Comparison of ENCODE assay signal across 2 cellular contexts in genomic region chr3:185914911-185915629, GRCh38.
A peak's percentile ranks its signal among the peaks of the same experiment; 100 is the strongest.
TF ChIP-seq lines count a peak whose summit lies in the region.

No MANE protein-coding gene starts in this region.

TF ChIP-seq in HCT116, 20 proteins besides CTCF, POLR2A, EP300 and RAD21:
- TF ChIP-seq ZFX (IDR thresholded peaks at IDR 0.05): no peak
- TF ChIP-seq POLR2AphosphoS5 (IDR thresholded peaks at IDR 0.05; ENCODE audit: low read depth, low read length): 0 out of 2 replicates have a peak, but pooled peaks have one; percentile 44

TF ChIP-seq in K562, 482 proteins besides CTCF, POLR2A, EP300 and RAD21:
- TF ChIP-seq ZBTB2 (IDR thresholded peaks at IDR 0.05): no peak
- TF ChIP-seq PML (IDR thresholded peaks at IDR 0.05; ENCODE audit: low read length): peak; percentile 9
- TF ChIP-seq THRB (CRISPR knock-in tag; conservative IDR thresholded peaks at IDR 0.05): 0 out of 2 replicates have a peak, but pooled peaks have one; percentile 4
- TF ChIP-seq HMG20A (CRISPR knock-in tag; conservative IDR thresholded peaks at IDR 0.05): no peak
- peak; percentile 61; the same call in 1 of the 2 replicates for TF ChIP-seq SUPT5H (IDR thresholded peaks at IDR 0.05)
- no peak for TF ChIP-seq NCOA1 (IDR thresholded peaks at IDR 0.05; ENCODE audit: low read depth)
- no peak for TF ChIP-seq ZFP30 (CRISPR knock-in tag; IDR thresholded peaks at IDR 0.05; ENCODE audit: borderline replicate concordance)
- TF ChIP-seq KHSRP (IDR thresholded peaks at IDR 0.05): 0 out of 2 replicates have a peak, but pooled peaks have one; percentile 17
- TF ChIP-seq POLR2AphosphoS5 (IDR thresholded peaks at IDR 0.05; ENCODE audit: control insufficient read depth, insufficient read depth, low read depth, low read length): peak; percentile 58
- 0 out of 2 replicates have a peak, but pooled peaks have one; percentile 22 for TF ChIP-seq NFIC (IDR thresholded peaks at IDR 0.05)
- TF ChIP-seq, protein P1, sequence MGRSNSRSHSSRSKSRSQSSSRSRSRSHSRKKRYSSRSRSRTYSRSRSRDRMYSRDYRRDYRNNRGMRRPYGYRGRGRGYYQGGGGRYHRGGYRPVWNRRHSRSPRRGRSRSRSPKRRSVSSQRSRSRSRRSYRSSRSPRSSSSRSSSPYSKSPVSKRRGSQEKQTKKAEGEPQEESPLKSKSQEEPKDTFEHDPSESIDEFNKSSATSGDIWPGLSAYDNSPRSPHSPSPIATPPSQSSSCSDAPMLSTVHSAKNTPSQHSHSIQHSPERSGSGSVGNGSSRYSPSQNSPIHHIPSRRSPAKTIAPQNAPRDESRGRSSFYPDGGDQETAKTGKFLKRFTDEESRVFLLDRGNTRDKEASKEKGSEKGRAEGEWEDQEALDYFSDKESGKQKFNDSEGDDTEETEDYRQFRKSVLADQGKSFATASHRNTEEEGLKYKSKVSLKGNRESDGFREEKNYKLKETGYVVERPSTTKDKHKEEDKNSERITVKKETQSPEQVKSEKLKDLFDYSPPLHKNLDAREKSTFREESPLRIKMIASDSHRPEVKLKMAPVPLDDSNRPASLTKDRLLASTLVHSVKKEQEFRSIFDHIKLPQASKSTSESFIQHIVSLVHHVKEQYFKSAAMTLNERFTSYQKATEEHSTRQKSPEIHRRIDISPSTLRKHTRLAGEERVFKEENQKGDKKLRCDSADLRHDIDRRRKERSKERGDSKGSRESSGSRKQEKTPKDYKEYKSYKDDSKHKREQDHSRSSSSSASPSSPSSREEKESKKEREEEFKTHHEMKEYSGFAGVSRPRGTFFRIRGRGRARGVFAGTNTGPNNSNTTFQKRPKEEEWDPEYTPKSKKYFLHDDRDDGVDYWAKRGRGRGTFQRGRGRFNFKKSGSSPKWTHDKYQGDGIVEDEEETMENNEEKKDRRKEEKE (IDR thresholded peaks at IDR 0.05; ENCODE audit: borderline replicate concordance in 1 of 2, control insufficient read depth in 1 of 2, low read depth in 2 of 2, low read length in 1 of 2): peak in 1 of 2 experiments; percentile 8; a peak in 1 of 4 replicates
- TF ChIP-seq POLR2B (IDR thresholded peaks at IDR 0.05; ENCODE audit: low read depth, partially characterized antibody): peak; percentile 37
- TF ChIP-seq ZMIZ1 (IDR thresholded peaks at IDR 0.05; ENCODE audit: low read depth in 2 of 2, low read length in 2 of 2): peak in 1 of 2 experiments; percentile 32; a peak in 1 of 4 replicates
- TF ChIP-seq FOXO4 (CRISPR knock-in tag; IDR thresholded peaks at IDR 0.05): no peak
- TF ChIP-seq POLR2AphosphoS2 (IDR thresholded peaks at IDR 0.05; ENCODE audit: low read length): 0 out of 2 replicates have a peak, but pooled peaks have one; percentile 15
- no peak for TF ChIP-seq SPI1 (IDR thresholded peaks at IDR 0.05; ENCODE audit: borderline replicate concordance, low read depth, low read length)
- TF ChIP-seq ZNF274 (IDR thresholded peaks at IDR 0.05; ENCODE audit: borderline replicate concordance, low read depth, low read length): no peak
- no peak for TF ChIP-seq TEAD2 (tag; IDR thresholded peaks at IDR 0.05)
- no peak for TF ChIP-seq FOXP1 (CRISPR knock-in tag; IDR thresholded peaks at IDR 0.05)
- TF ChIP-seq XRCC3 (IDR thresholded peaks at IDR 0.05): no peak
